ENCODE assay signal across 22 cellular contexts in genomic region chr13:97875218-97875617, GRCh38.
"Had no signal": no experiment of that assay in that cellular context is flagged by ENCODE, and none has a peak within 500 bp of the region (broad histone marks: within the 10 kb centered on the region; RNA-seq: fewer than 3 reads in every experiment).

No MANE protein-coding gene starts in this region.

- H3K27ac ChIP-seq: colonic mucosa, foreskin keratinocyte, hepatocyte, left lung, spleen, thoracic aorta, upper lobe of left lung had no signal

- H3K9me3 Mint-ChIP-seq: activated CD8-positive, alpha-beta T cell treated with anti-CD3 and anti-CD28 coated beads for 36 hours; activated naive CD4-positive, alpha-beta T cell treated with anti-CD3 and anti-CD28 coated beads for 36 hours; activated T-helper 17 cell treated with anti-CD3 and anti-CD28 coated beads, Interleukin-2, amount 50 U/mL, for 72 hours; central memory CD8-positive, alpha-beta T cell; nephron had no signal

- H3K4me3 ChIP-seq: colonic mucosa, hepatocyte, left lung, spleen, thoracic aorta, upper lobe of left lung had no signal

- DNase-seq: activated CD4-positive, alpha-beta T cell treated with anti-CD3 and anti-CD28 coated beads for 48 hours; activated CD4-positive, CD25-positive, alpha-beta regulatory T cell; activated CD8-positive, alpha-beta T cell treated with anti-CD3 and anti-CD28 coated beads for 36 hours; activated naive CD4-positive, alpha-beta T cell treated with anti-CD3 and anti-CD28 coated beads for 36 hours; activated T-cell treated with anti-CD3 and anti-CD28 coated beads, Interleukin-2, amount 50 U/mL, for 1 hour; anterior cingulate cortex; colonic mucosa; foreskin keratinocyte; kidney; left lung; midbrain; nucleus accumbens; retina; spleen; stimulated activated naive B cell treated with anti-CD40 and anti-IgM and Interleukin-4, amounts not matched to agents 10 μg/mL and 1 μg/mL and 100 μg/mL, for 72 hours had no signal

- H3K4me1 ChIP-seq: colonic mucosa, foreskin keratinocyte, left lung, spleen, upper lobe of left lung had no signal

- H3K79me2 ChIP-seq: hepatocyte had no signal

- H3K4me3 Mint-ChIP-seq: activated CD8-positive, alpha-beta T cell treated with anti-CD3 and anti-CD28 coated beads for 36 hours; activated naive CD4-positive, alpha-beta T cell treated with anti-CD3 and anti-CD28 coated beads for 36 hours; activated T-helper 17 cell treated with anti-CD3 and anti-CD28 coated beads, Interleukin-2, amount 50 U/mL, for 72 hours; brain; central memory CD8-positive, alpha-beta T cell; nephron; stimulated activated naive B cell treated with anti-CD40 and anti-IgM and Interleukin-4, amounts not matched to agents 10 μg/mL and 1 μg/mL and 100 μg/mL, for 72 hours had no signal

- ATAC-seq: activated CD8-positive, alpha-beta T cell treated with anti-CD3 and anti-CD28 coated beads for 36 hours; activated T-helper 17 cell treated with anti-CD3 and anti-CD28 coated beads, Interleukin-2, amount 50 U/mL, for 72 hours; foreskin keratinocyte; left lung; stimulated activated naive B cell treated with anti-CD40 and anti-IgM and Interleukin-4, amounts not matched to agents 10 μg/mL and 1 μg/mL and 100 μg/mL, for 72 hours had no signal

- H3K4me2 ChIP-seq: hepatocyte had no signal

- H3K27me3 ChIP-seq: colonic mucosa, foreskin keratinocyte, left lung, upper lobe of left lung had no signal

- H3K9me3 ChIP-seq: colonic mucosa, left lung, spleen, thoracic aorta, upper lobe of left lung had no signal

- H2AFZ ChIP-seq: hepatocyte had no signal

- H3K36me3 ChIP-seq: colonic mucosa, left lung, spleen, thoracic aorta, upper lobe of left lung had no signal

- H3K4me1 Mint-ChIP-seq: activated T-helper 17 cell treated with anti-CD3 and anti-CD28 coated beads, Interleukin-2, amount 50 U/mL, for 72 hours; central memory CD8-positive, alpha-beta T cell; stimulated activated naive B cell treated with anti-CD40 and anti-IgM and Interleukin-4, amounts not matched to agents 10 μg/mL and 1 μg/mL and 100 μg/mL, for 72 hours had no signal

- FAIRE-seq: kidney had no signal

- H3K36me3 Mint-ChIP-seq: brain; stimulated activated naive B cell treated with anti-CD40 and anti-IgM and Interleukin-4, amounts not matched to agents 10 μg/mL and 1 μg/mL and 100 μg/mL, for 72 hours had no signal

- H3K27ac Mint-ChIP-seq: activated CD8-positive, alpha-beta T cell treated with anti-CD3 and anti-CD28 coated beads for 36 hours; activated naive CD4-positive, alpha-beta T cell treated with anti-CD3 and anti-CD28 coated beads for 36 hours; activated T-helper 17 cell treated with anti-CD3 and anti-CD28 coated beads, Interleukin-2, amount 50 U/mL, for 72 hours; brain; nephron; stimulated activated naive B cell treated with anti-CD40 and anti-IgM and Interleukin-4, amounts not matched to agents 10 μg/mL and 1 μg/mL and 100 μg/mL, for 72 hours had no signal
